8 cellular contexts compared by ENCODE assay signal in genomic region chr2:24123212-24124002, GRCh38. TPM values are rescaled to one million over a fixed set of nuclear protein-coding genes. Genes with fewer than 3 reads are reported as not detected.
DNase-seq lines count a peak whose midpoint lies in the region; ATAC-seq lines count a peak whose summit lies in the region.

TSS of gene FAM228B (plus strand) at chr2:24123469. CDS start at chr2:24124362, 893 bp downstream.
TSS of gene PFN4 (minus strand) at chr2:24123334. CDS start at chr2:24122535, 799 bp downstream.

- DNase-seq in CD4-positive, alpha-beta memory T cell = peak; percentile 38 to 52 (median 43)
- peak; percentile 91 for DNase-seq in NCI-H748 (lab: John Stamatoyannopoulos, UW; ENCODE audit: unreplicated experiment)
- peak; percentile 88 for DNase-seq in activated CD8-positive, alpha-beta memory T cell treated with anti-CD3 and anti-CD28 coated beads for 24 hours
- DNase-seq in effector memory CD8-positive, alpha-beta T cell = peak; percentile 42 to 51 (median 47)
- peak; percentile 79 for DNase-seq in mesendoderm
- peak; percentile 14 for DNase-seq in stimulated activated CD8-positive, alpha-beta memory T cell treated with anti-CD3 and anti-CD28 coated beads, Interleukin-15, amount 100 ng/mL, for 1 hour (ENCODE audit: low read depth)

- H3K4me3 Mint-ChIP-seq in CD4-positive, alpha-beta memory T cell = peak within 1 kb of the TSS; percentile 81 to 90 (median 88)
- H3K4me3 Mint-ChIP-seq in effector memory CD8-positive, alpha-beta T cell = peak within 1 kb of the TSS; percentile 83 to 88

- H3K9me3 ChIP-seq in CD4-positive, alpha-beta memory T cell (ENCODE audit: control insufficient read depth in 1 of 2, low read length in 2 of 2) = no peaks in the 10 kb centered on the region

- peaks cover 8% of the 10 kb centered on the region for H3K4me1 ChIP-seq in CD4-positive, alpha-beta memory T cell (ENCODE audit: insufficient read depth, low read length)
- no peaks in the 10 kb centered on the region for H3K4me1 ChIP-seq in mesendoderm (ENCODE audit: control insufficient read depth, low read depth, low read length)

- no peak within 1 kb of the TSS for H2AK5ac ChIP-seq in mesendoderm (ENCODE audit: low read length)

- no peak within 1 kb of the TSS for H2BK15ac ChIP-seq in mesendoderm (replicated peaks; ENCODE audit: low read depth)

- H3K9me3 Mint-ChIP-seq in CD4-positive, alpha-beta memory T cell = no peaks in the 10 kb centered on the region
- H3K9me3 Mint-ChIP-seq in effector memory CD8-positive, alpha-beta T cell = no peaks in the 10 kb centered on the region

- peak within 1 kb of the TSS; percentile 17 for H3K27ac ChIP-seq in CD4-positive, alpha-beta memory T cell (ENCODE audit: low read depth, low read length)
- peak within 1 kb of the TSS; percentile 30 for H3K27ac ChIP-seq in mesendoderm (ENCODE audit: low read depth, low read length)

- H3K79me1 ChIP-seq in mesendoderm (ENCODE audit: low read length) = no peaks in the 10 kb centered on the region

- H2BK5ac ChIP-seq in mesendoderm (ENCODE audit: low read length) = no peak within 1 kb of the TSS

- WGBS in mesendoderm (ENCODE audit: extremely low coverage, insufficient coverage, low lambda C conversion rate) = no CpG with 5 or more reads among the region's 104 CpGs

- peak within 1 kb of the TSS; percentile 64 for H3K9ac ChIP-seq in mesendoderm (ENCODE audit: low read length)

- peak within 1 kb of the TSS; percentile 54 for H3K18ac ChIP-seq in mesendoderm (ENCODE audit: low read length)

- H3K27me3 Mint-ChIP-seq in CD4-positive, alpha-beta memory T cell = no peaks in the 10 kb centered on the region
- H3K27me3 Mint-ChIP-seq in effector memory CD8-positive, alpha-beta T cell = no peaks in the 10 kb centered on the region

- peak within 1 kb of the TSS in 1 of 2 donors; percentile 48 for H3K4me3 ChIP-seq in CD4-positive, alpha-beta memory T cell (ENCODE audit: low read length in 2 of 2)
- H3K4me3 ChIP-seq in mesendoderm (ENCODE audit: low read length) = peak within 1 kb of the TSS; percentile 51

- H3K4me2 ChIP-seq in mesendoderm (ENCODE audit: low read length) = peak within 1 kb of the TSS; percentile 39

- H4K5ac ChIP-seq in mesendoderm (ENCODE audit: low read length) = no peak within 1 kb of the TSS

- H3K23ac ChIP-seq in mesendoderm (ENCODE audit: low read length) = peak within 1 kb of the TSS; percentile 97

- no peaks in the 10 kb centered on the region for H3K79me2 ChIP-seq in mesendoderm (ENCODE audit: control insufficient read depth, insufficient read depth, low read length)

- ATAC-seq in GM19395 (IDR thresholded peaks at IDR 0.05; ENCODE audit: unreplicated experiment) = peak; percentile 91
- peak; percentile 80 for ATAC-seq in HG03520 (IDR thresholded peaks at IDR 0.05; ENCODE audit: unreplicated experiment)
- peak; percentile 90 for ATAC-seq in effector memory CD8-positive, alpha-beta T cell (replicated peaks)

- H3K36me3 Mint-ChIP-seq in CD4-positive, alpha-beta memory T cell = peaks cover 0 to 3% of the 10 kb centered on the region in 2 donors
- no peaks in the 10 kb centered on the region for H3K36me3 Mint-ChIP-seq in effector memory CD8-positive, alpha-beta T cell (ENCODE audit: insufficient read depth)

- peak within 1 kb of the TSS; percentile 39 for H3K4ac ChIP-seq in mesendoderm (ENCODE audit: low read depth, low read length)

- no peaks in the 10 kb centered on the region for H3K27me3 ChIP-seq in CD4-positive, alpha-beta memory T cell (ENCODE audit: insufficient read depth, low read length)
- no peaks in the 10 kb centered on the region for H3K27me3 ChIP-seq in mesendoderm (ENCODE audit: insufficient read depth, low read length, poor library complexity)

- H3K27ac Mint-ChIP-seq in CD4-positive, alpha-beta memory T cell = peak within 1 kb of the TSS; percentile 57 to 86 (median 77)
- H3K27ac Mint-ChIP-seq in effector memory CD8-positive, alpha-beta T cell = peak within 1 kb of the TSS; percentile 85 to 87

- peaks cover 8 to 17% (median 13%) of the 10 kb centered on the region in 4 donors for H3K4me1 Mint-ChIP-seq in CD4-positive, alpha-beta memory T cell
- peaks cover 7 to 12% of the 10 kb centered on the region in 2 donors for H3K4me1 Mint-ChIP-seq in effector memory CD8-positive, alpha-beta T cell (ENCODE audit: low read depth in 2 of 2)

- CTCF ChIA-PET in CD4-positive, alpha-beta memory T cell (lab: Charles Lee; ENCODE audit: partially characterized antibody) = interaction anchor here (0.8 to 1.1 kb wide), 2 partner anchors 28 to 39 kb away, joined by 3 to 4 read pairs; partner anchors contain the start of gene TP53I3

- POLR2A ChIA-PET in CD4-positive, alpha-beta memory T cell (lab: Charles Lee; ENCODE audit: partially characterized antibody) = interaction anchor here (2.9 kb wide), 1 partner anchor 47 kb away, joined by 11 read pairs; the partner anchor contains the start of gene SF3B6

- H2BK120ac ChIP-seq in mesendoderm (ENCODE audit: low read depth, low read length) = no peak within 1 kb of the TSS

- H3K56ac ChIP-seq in mesendoderm (ENCODE audit: low read length) = peak within 1 kb of the TSS; percentile 96

- H3K36me3 ChIP-seq in CD4-positive, alpha-beta memory T cell (ENCODE audit: insufficient read depth, low read length) = no peaks in the 10 kb centered on the region
- no peaks in the 10 kb centered on the region for H3K36me3 ChIP-seq in mesendoderm (ENCODE audit: control insufficient read depth, insufficient read depth, low read length)

- intact Hi-C loops in CD4-positive, alpha-beta memory T cell (cut with micrococcal nuclease) = no loop called here

- H4K8ac ChIP-seq in mesendoderm (ENCODE audit: low read depth, low read length) = no peak within 1 kb of the TSS

RNA-seq across cellular contexts. Expression of gene FAM228B, which starts in this region (rescaled TPM):
- total RNA-seq in CD4-positive, alpha-beta memory T cell = 10 to 100 TPM; 17.2 to 24.4 TPM
- polyA plus RNA-seq in CD4-positive, alpha-beta memory T cell = 1 to 10 TPM; 4.5 to 7.4 TPM
- 1.1 TPM for polyA plus RNA-seq in mesendoderm (2013, experiment 1 of 2)
- polyA plus RNA-seq in mesendoderm (2013, experiment 2 of 2) = 0.83 TPM

RNA-seq across cellular contexts. Expression of gene PFN4, which starts in this region (rescaled TPM):
- not detected for total RNA-seq in CD4-positive, alpha-beta memory T cell
- not detected for polyA plus RNA-seq in CD4-positive, alpha-beta memory T cell
- 0.22 TPM for polyA plus RNA-seq in mesendoderm (2013, experiment 1 of 2)
- polyA plus RNA-seq in mesendoderm (2013, experiment 2 of 2) = 0.17 TPM

Comparison
In these comparisons a context has a peak if more than half of its experiments do, and no peak if none do; other contexts are left out.
1. DNase-seq: peak in every context shown above with its lines; median percentile 91 in NCI-H748; 88 in activated CD8-positive, alpha-beta memory T cell treated with anti-CD3 and anti-CD28 coated beads for 24 hours; 79 in mesendoderm; 47 in effector memory CD8-positive, alpha-beta T cell; 43 in CD4-positive, alpha-beta memory T cell; 14 in stimulated activated CD8-positive, alpha-beta memory T cell treated with anti-CD3 and anti-CD28 coated beads, Interleukin-15, amount 100 ng/mL, for 1 hour.